1 cellular context compared by ENCODE assay signal in the genomic region with DNA sequence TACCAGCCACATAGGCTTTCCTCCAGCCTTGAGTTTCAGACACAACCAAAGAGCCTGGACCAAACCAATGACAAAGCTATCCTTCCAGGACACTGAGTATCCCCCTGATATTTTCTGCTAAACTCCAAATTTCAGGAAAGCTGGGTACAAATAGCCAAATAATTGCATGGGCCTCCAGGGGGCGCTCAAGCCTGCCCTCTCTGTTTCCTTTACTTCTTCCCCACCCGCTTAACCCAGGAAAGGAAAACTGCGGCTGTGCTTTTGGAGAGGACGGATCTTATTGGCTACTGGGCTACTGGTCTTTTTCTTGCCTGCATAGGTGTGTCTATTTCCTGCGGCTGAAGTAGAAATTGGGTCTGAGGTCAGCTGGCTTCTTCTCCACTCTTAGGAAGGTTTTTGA.
TF ChIP-seq lines count a peak whose summit lies in the region.

No MANE protein-coding gene starts in this region.

TF ChIP-seq in GM12878, 131 proteins besides CTCF, POLR2A, EP300 and RAD21:
- no peak for TF ChIP-seq HDAC6 (IDR thresholded peaks at IDR 0.05; ENCODE audit: unreplicated experiment)
- peak; percentile 60 to 62; a peak in 3 of 4 replicates for TF ChIP-seq IKZF2 (IDR thresholded peaks at IDR 0.05)
- TF ChIP-seq YY1 (IDR thresholded peaks at IDR 0.05; ENCODE audit: low read depth, low read length): 0 out of 2 replicates have a peak, but pooled peaks have one; percentile 28
- TF ChIP-seq IKZF1 (conservative IDR thresholded peaks at IDR 0.05): peak; percentile 51
- TF ChIP-seq ZNF24 (IDR thresholded peaks at IDR 0.05): no peak
- TF ChIP-seq, protein P1, sequence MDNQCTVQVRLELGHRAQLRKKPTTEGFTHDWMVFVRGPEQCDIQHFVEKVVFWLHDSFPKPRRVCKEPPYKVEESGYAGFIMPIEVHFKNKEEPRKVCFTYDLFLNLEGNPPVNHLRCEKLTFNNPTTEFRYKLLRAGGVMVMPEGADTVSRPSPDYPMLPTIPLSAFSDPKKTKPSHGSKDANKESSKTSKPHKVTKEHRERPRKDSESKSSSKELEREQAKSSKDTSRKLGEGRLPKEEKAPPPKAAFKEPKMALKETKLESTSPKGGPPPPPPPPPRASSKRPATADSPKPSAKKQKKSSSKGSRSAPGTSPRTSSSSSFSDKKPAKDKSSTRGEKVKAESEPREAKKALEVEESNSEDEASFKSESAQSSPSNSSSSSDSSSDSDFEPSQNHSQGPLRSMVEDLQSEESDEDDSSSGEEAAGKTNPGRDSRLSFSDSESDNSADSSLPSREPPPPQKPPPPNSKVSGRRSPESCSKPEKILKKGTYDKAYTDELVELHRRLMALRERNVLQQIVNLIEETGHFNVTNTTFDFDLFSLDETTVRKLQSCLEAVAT (IDR thresholded peaks at IDR 0.05): 0 out of 2 replicates have a peak, but pooled peaks have one; percentile 34
- 0 out of 2 replicates have a peak, but pooled peaks have one; percentile 16 for TF ChIP-seq FOXM1 (IDR thresholded peaks at IDR 0.05; ENCODE audit: low read depth, low read length)
- TF ChIP-seq, protein P2, sequence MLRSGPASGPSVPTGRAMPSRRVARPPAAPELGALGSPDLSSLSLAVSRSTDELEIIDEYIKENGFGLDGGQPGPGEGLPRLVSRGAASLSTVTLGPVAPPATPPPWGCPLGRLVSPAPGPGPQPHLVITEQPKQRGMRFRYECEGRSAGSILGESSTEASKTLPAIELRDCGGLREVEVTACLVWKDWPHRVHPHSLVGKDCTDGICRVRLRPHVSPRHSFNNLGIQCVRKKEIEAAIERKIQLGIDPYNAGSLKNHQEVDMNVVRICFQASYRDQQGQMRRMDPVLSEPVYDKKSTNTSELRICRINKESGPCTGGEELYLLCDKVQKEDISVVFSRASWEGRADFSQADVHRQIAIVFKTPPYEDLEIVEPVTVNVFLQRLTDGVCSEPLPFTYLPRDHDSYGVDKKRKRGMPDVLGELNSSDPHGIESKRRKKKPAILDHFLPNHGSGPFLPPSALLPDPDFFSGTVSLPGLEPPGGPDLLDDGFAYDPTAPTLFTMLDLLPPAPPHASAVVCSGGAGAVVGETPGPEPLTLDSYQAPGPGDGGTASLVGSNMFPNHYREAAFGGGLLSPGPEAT (IDR thresholded peaks at IDR 0.05; ENCODE audit: low read depth): 0 out of 2 replicates have a peak, but pooled peaks have one; percentile 19
- TF ChIP-seq NFIC (IDR thresholded peaks at IDR 0.05; ENCODE audit: low read depth, low read length): no peak
- no peak for TF ChIP-seq RAD51 (IDR thresholded peaks at IDR 0.05)
- 0 out of 2 replicates have a peak, but pooled peaks have one; percentile 7 for TF ChIP-seq TCF12 (IDR thresholded peaks at IDR 0.05; ENCODE audit: low read depth, low read length)
- TF ChIP-seq RUNX3 (IDR thresholded peaks at IDR 0.05; ENCODE audit: low read length): peak; percentile 25; the same call in 1 of the 2 replicates
- TF ChIP-seq SMC3 (IDR thresholded peaks at IDR 0.05; ENCODE audit: borderline replicate concordance, low read length): peak; percentile 94
TF ChIP-seq in GM12878: peak in this region for 9.
